In genomic region chrX:15674899-15675489, GRCh38 we compare ENCODE assay signal across 7 cellular contexts.
DNase-seq lines count a peak whose midpoint lies in the region; ATAC-seq, FAIRE-seq and TF ChIP-seq lines count a peak whose summit lies in the region.

No MANE protein-coding gene starts in this region.

- TF ChIP-seq CTCF in retinal pigment epithelial cell (conservative IDR thresholded peaks at IDR 0.05; ENCODE audit: low read depth, low read length): no peak

- peaks cover 4% of the 10 kb centered on the region for H3K36me3 Mint-ChIP-seq in T-helper 2 cell treated with Interferon-gamma antibody and Interleukin-4, amounts not matched to agents 5 μg/mL and 100 μg/mL, for 36 hours (ENCODE audit: low read depth)

- H3K27me3 Mint-ChIP-seq in T-helper 2 cell treated with Interferon-gamma antibody and Interleukin-4, amounts not matched to agents 5 μg/mL and 100 μg/mL, for 36 hours (ENCODE audit: low read depth): no peaks in the 10 kb centered on the region

- H3K27ac Mint-ChIP-seq in T-helper 2 cell treated with Interferon-gamma antibody and Interleukin-4, amounts not matched to agents 5 μg/mL and 100 μg/mL, for 36 hours: no peak overlapping the region

- H3K4me1 Mint-ChIP-seq in T-helper 2 cell treated with Interferon-gamma antibody and Interleukin-4, amounts not matched to agents 5 μg/mL and 100 μg/mL, for 36 hours (ENCODE audit: low read depth): peaks cover 3% of the 10 kb centered on the region

- H3K4me3 ChIP-seq in retinal pigment epithelial cell (ENCODE audit: low read length): peak overlapping the region; percentile 96

- H3K4me3 Mint-ChIP-seq in T-helper 2 cell treated with Interferon-gamma antibody and Interleukin-4, amounts not matched to agents 5 μg/mL and 100 μg/mL, for 36 hours: no peak overlapping the region

- peak; percentile 23 for DNase-seq in GM18507 (ENCODE audit: extremely low spot score, insufficient read length, low read depth)
- DNase-seq in NCI-H187 treated with DMSO at 0.1 percent for 48 hours (lab: John Stamatoyannopoulos, UW): peak; percentile 76
- DNase-seq in T-helper 2 cell treated with Interferon-gamma antibody and Interleukin-4, amounts not matched to agents 5 μg/mL and 100 μg/mL, for 36 hours (ENCODE audit: low spot score): peak; percentile 81
- peak; percentile 97 for DNase-seq in astrocyte of the hippocampus (ENCODE audit: low read depth, low spot score)
- DNase-seq in hypothalamus (lab: John Stamatoyannopoulos, UW): peak; percentile 45 to 98 (median 87)
- DNase-seq in retinal pigment epithelial cell (ENCODE audit: low read depth): peak; percentile 83

- no peaks in the 10 kb centered on the region for H3K9me3 Mint-ChIP-seq in T-helper 2 cell treated with Interferon-gamma antibody and Interleukin-4, amounts not matched to agents 5 μg/mL and 100 μg/mL, for 36 hours

- peak; percentile 93 for FAIRE-seq in GM18507 (lab: Jason Lieb, UNC)

- peak; percentile 75 for ATAC-seq in HG02970 (IDR thresholded peaks at IDR 0.05; ENCODE audit: low FRiP score, unreplicated experiment)

Comparison
In these comparisons a context has a peak if more than half of its experiments do, and no peak if none do; other contexts are left out.
1. Peak in every context shown above with its lines: DNase-seq, ATAC-seq and H3K4me3 ChIP-seq.
2. DNase-seq: peak in every context shown above with its lines; median percentile 97 in astrocyte of the hippocampus; 87 in hypothalamus; 83 in retinal pigment epithelial cell; 81 in T-helper 2 cell treated with Interferon-gamma antibody and Interleukin-4, amounts not matched to agents 5 μg/mL and 100 μg/mL, for 36 hours; 76 in NCI-H187 treated with DMSO at 0.1 percent for 48 hours; 23 in GM18507.